Comparison of ENCODE assay signal across 10 cellular contexts in the genomic region with DNA sequence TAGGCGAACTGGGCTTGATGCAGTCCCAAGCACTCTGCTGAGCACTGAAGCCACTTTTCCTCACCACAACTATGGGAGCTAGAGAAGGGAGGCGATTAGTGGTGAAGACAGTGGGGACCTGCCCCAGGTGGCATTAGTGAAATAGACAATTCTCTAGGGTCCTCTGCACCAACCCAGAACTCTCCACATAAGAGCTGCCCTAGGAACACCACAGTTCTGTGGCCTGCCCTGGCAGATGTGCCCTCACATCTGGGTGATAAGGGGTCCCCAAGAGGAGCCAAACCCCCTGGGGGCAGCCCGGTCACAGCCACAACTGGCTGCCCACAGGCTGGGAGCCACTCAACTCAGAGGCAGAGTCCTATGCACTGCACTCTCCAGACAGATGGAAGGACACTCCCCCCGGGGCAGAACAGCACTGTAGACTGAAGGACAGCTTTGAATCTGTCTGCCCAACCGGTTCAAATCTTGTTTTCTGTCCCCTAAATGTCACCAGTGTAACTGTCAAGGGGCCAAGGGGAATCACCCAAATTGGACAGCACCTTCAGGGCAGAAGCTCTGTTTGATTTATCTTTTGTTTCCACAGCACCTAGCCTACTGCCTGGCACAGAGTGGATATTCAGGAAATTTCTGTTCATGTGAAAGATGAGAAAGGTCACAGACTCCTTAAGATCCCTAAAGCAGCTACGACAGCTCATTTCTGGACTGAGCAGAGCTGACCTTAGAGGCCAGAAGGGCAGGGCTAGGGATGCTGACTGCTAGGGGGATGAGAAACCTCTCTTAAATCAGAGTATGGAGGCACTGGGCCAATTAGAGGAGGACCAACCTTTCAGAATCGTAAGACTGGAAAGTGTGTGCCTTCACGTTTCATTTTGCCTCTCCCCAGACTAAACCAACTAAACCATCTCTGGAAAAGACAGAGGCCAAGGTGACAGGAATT. TPM values are rescaled to one million over a fixed set of nuclear protein-coding genes. Genes with fewer than 3 reads are reported as not detected.
A peak's percentile ranks its signal among the peaks of the same experiment; 100 is the strongest.
DNase-seq lines count a peak whose midpoint lies in the region; ATAC-seq and TF ChIP-seq lines count a peak whose summit lies in the region.
"Had no signal": no experiment of that assay in that cellular context is flagged by ENCODE, and none has a peak within 500 bp of the region (broad histone marks: within the 10 kb centered on the region; RNA-seq: fewer than 3 reads in every experiment).

No MANE protein-coding gene starts in this region.

- H3K4me1 ChIP-seq in suprapubic skin (peaks cover 47% of the 10 kb centered on the region), right cardiac atrium (ENCODE audit: control insufficient read depth, insufficient read depth, low read length) (peaks cover 5% of the 10 kb centered on the region)

- peak overlapping the region in 48 of 59 donors; percentile 2 to 98 (median 64) for H3K27ac ChIP-seq in dorsolateral prefrontal cortex
- peak overlapping the region; percentile 56 for H3K27ac ChIP-seq in suprapubic skin
- no peak overlapping the region for H3K27ac ChIP-seq in right cardiac atrium (ENCODE audit: low read length)

- peaks cover 93% of the 10 kb centered on the region for H3K4me1 Mint-ChIP-seq in activated naive CD4-positive, alpha-beta T cell treated with anti-CD3 and anti-CD28 coated beads for 36 hours (ENCODE audit: low read depth)

- no peaks in the 10 kb centered on the region for H3K9me3 ChIP-seq in suprapubic skin
- H3K9me3 ChIP-seq in right cardiac atrium (ENCODE audit: control insufficient read depth, low read length): no peaks in the 10 kb centered on the region

- intact Hi-C loops in activated naive CD4-positive, alpha-beta T cell treated with anti-CD3 and anti-CD28 coated beads for 36 hours (cut with micrococcal nuclease): loop anchor here (1.0 kb wide), 7 partner anchors 10 to 41 kb away; a partner anchor contains a TSS
- intact Hi-C loops in dorsolateral prefrontal cortex (cut with DNase I): no loop called here
- intact Hi-C loops in right cardiac atrium (cut with DNase I): no loop called here

- peaks cover 10% of the 10 kb centered on the region for H3K36me3 Mint-ChIP-seq in activated naive CD4-positive, alpha-beta T cell treated with anti-CD3 and anti-CD28 coated beads for 36 hours (ENCODE audit: low read depth)

- H3K4me3 ChIP-seq in dorsolateral prefrontal cortex (no peak overlapping the region), suprapubic skin (no peak overlapping the region), right cardiac atrium (ENCODE audit: low read length) (no peak overlapping the region)

- DNase-seq in activated naive CD4-positive, alpha-beta T cell treated with anti-CD3 and anti-CD28 coated beads for 36 hours: no peak
- no peak for DNase-seq in activated naive CD4-positive, alpha-beta T cell treated with anti-CD3 and anti-CD28 coated beads, Interleukin-2, amount 50 U/mL, for 16 hours
- DNase-seq in dorsolateral prefrontal cortex (peak in 1 of 10 donors; percentile 25), suprapubic skin (ENCODE audit: low spot score in 2 of 2) (no peak), T-helper 1 cell (no peak), right cardiac atrium (no peak)
- DNase-seq: AML-193 had no signal

- H3K27me3 ChIP-seq in dorsolateral prefrontal cortex (no peaks in the 10 kb centered on the region), suprapubic skin (no peaks in the 10 kb centered on the region), right cardiac atrium (ENCODE audit: control insufficient read depth, insufficient read depth) (no peaks in the 10 kb centered on the region)

- H3K27ac Mint-ChIP-seq in activated naive CD4-positive, alpha-beta T cell treated with anti-CD3 and anti-CD28 coated beads for 36 hours: peak overlapping the region; percentile 96
- H3K27ac Mint-ChIP-seq: T-helper 1 cell treated with Interleukin-12 subunit alpha and Interleukin-12 subunit beta and Interleukin-4 antibody, amounts not matched to agents 30 μg/mL and 1 μg/mL, for 36 hours had no signal

- WGBS in suprapubic skin: 63% methylated on average over 6 of the region's 8 CpGs
- WGBS in right cardiac atrium: 71% methylated on average over 8 of the region's 8 CpGs

- CTCF ChIA-PET in activated naive CD4-positive, alpha-beta T cell treated with anti-CD3 and anti-CD28 coated beads for 36 hours (lab: Charles Lee): interaction anchor here (0.6 to 1.8 kb wide), 6 partner anchors 10 to 63 kb away, joined by 3 to 7 read pairs (median 4); no protein-coding TSS in a partner anchor

- TF ChIP-seq CTCF in dorsolateral prefrontal cortex (IDR thresholded peaks at IDR 0.05 in 54 of 56, conservative IDR thresholded peaks at IDR 0.05 in 2 of 56; ENCODE audit: low read depth in 1 of 56, partially characterized antibody in 56 of 56) (no peak), suprapubic skin (IDR thresholded peaks at IDR 0.05) (no peak)

- no peaks in the 10 kb centered on the region for H3K27me3 Mint-ChIP-seq in activated naive CD4-positive, alpha-beta T cell treated with anti-CD3 and anti-CD28 coated beads for 36 hours (ENCODE audit: low read depth)

- ATAC-seq in HG03378 (IDR thresholded peaks at IDR 0.05; ENCODE audit: unreplicated experiment) (peak; percentile 18), GM18867 (IDR thresholded peaks at IDR 0.05; ENCODE audit: unreplicated experiment) (no peak), right cardiac atrium (no peak)

- H3K36me3 ChIP-seq in suprapubic skin: no peaks in the 10 kb centered on the region

- peak overlapping the region; percentile 28 for H3K4me3 Mint-ChIP-seq in activated naive CD4-positive, alpha-beta T cell treated with anti-CD3 and anti-CD28 coated beads for 36 hours
- H3K4me3 Mint-ChIP-seq: T-helper 1 cell treated with Interleukin-12 subunit alpha and Interleukin-12 subunit beta and Interleukin-4 antibody, amounts not matched to agents 30 μg/mL and 1 μg/mL, for 36 hours had no signal

- no peak for TF ChIP-seq POLR2A in suprapubic skin (IDR thresholded peaks at IDR 0.05)

- TF ChIP-seq EP300 in suprapubic skin (IDR thresholded peaks at IDR 0.05): no peak

- no peaks in the 10 kb centered on the region for H3K9me3 Mint-ChIP-seq in activated naive CD4-positive, alpha-beta T cell treated with anti-CD3 and anti-CD28 coated beads for 36 hours
- H3K9me3 Mint-ChIP-seq: T-helper 1 cell treated with Interleukin-12 subunit alpha and Interleukin-12 subunit beta and Interleukin-4 antibody, amounts not matched to agents 30 μg/mL and 1 μg/mL, for 36 hours had no signal

RNA-seq across cellular contexts. Expression of a gene that starts 41.2 kb away (rescaled TPM):
- 10 to 100 TPM; 40.3 to 40.9 TPM for total RNA-seq in activated naive CD4-positive, alpha-beta T cell treated with anti-CD3 and anti-CD28 coated beads for 36 hours
- total RNA-seq in dorsolateral prefrontal cortex (100 to 1,000 TPM in 108 of 120 experiments, 10 to 100 TPM in 12; 68.5 to 431 (median 142) TPM), suprapubic skin (10 to 100 TPM; 31.0 to 39.0 (median 35.3) TPM), right cardiac atrium (10 to 100 TPM in 2 of 4 donors, 1 to 10 TPM in 2; 9.6 to 15.4 (median 11.1) TPM)
- 9.6 TPM for polyA plus RNA-seq in right cardiac atrium
